22 cellular contexts compared by ENCODE assay signal in the genomic region with DNA sequence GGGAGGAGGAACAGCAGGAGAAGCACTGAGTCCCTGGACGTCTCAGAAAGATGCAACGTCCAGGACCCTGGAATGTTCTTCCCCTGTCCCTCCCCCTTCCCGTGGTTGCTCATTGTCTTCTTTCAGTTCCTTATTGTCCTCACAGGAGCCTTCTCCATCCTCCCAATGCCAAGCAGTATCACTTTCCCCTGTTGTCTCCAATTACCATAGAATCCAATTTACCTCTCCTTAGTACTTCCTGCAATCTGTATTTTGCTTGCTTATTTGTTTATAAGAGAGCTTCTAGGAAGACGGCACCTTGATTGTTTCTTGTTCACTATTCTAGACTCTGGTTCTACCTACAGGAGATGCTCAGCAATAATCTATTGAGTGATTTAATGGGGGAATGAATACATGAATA.
DNase-seq lines count a peak whose midpoint lies in the region; TF ChIP-seq lines count a peak whose summit lies in the region.
"Had no signal": no experiment of that assay in that cellular context is flagged by ENCODE, and none has a peak within 500 bp of the region (broad histone marks: within the 10 kb centered on the region; RNA-seq: fewer than 3 reads in every experiment).

No MANE protein-coding gene starts in this region.

- TF ChIP-seq POLR2A in breast epithelium (IDR thresholded peaks at IDR 0.05) = no peak

- no peak overlapping the region for H2AFZ ChIP-seq in neural progenitor cell (replicated peaks)

- POLR2A ChIA-PET in MCF 10A (lab: Yijun Ruan, JAX) = interaction anchor here (0.6 kb wide), 1 partner anchor 416 kb away, joined by 3 read pairs; no protein-coding TSS in a partner anchor

- H3K27ac ChIP-seq in breast epithelium (peak overlapping the region; percentile 41 to 72), cingulate gyrus (ENCODE audit: low read depth, low read length) (peak overlapping the region; percentile 95), neural progenitor cell (no peak overlapping the region)
- H3K27ac ChIP-seq: C4-2B, SJSA1 had no signal

- H3K4me3 ChIP-seq in breast epithelium (no peak overlapping the region), neural progenitor cell (no peak overlapping the region)
- H3K4me3 ChIP-seq: K562, MG63, SJSA1 had no signal

- H3K9ac ChIP-seq in neural progenitor cell = no peak overlapping the region

- H3K27me3 Mint-ChIP-seq in MCF 10A (ENCODE audit: insufficient read depth, unreplicated experiment) (no peaks in the 10 kb centered on the region), neural progenitor cell (ENCODE audit: insufficient read depth, low read depth) (peaks cover 6% of the 10 kb centered on the region)
- H3K27me3 Mint-ChIP-seq: B cell, T-cell had no signal

- H3K27ac Mint-ChIP-seq in MCF 10A (ENCODE audit: low read depth, unreplicated experiment) = no peak overlapping the region
- no peak overlapping the region for H3K27ac Mint-ChIP-seq in neural progenitor cell
- H3K27ac Mint-ChIP-seq: B cell; CD8-positive, alpha-beta T cell; T-cell had no signal

- DNase-seq in breast epithelium (ENCODE audit: low spot score in 2 of 2) = no peak
- DNase-seq in MCF 10A (ENCODE audit: unreplicated experiment) = no peak
- peak; percentile 6 for DNase-seq in neural progenitor cell (ENCODE audit: low spot score)
- DNase-seq in NCI-H2107 treated with DMSO at 0.1 percent for 48 hours (lab: John Stamatoyannopoulos, UW; ENCODE audit: unreplicated experiment) = no peak
- DNase-seq in LoVo (ENCODE audit: low spot score) = no peak
- DNase-seq in DMS153 (lab: John Stamatoyannopoulos, UW) = no peak
- DNase-seq: Caco-2; CD8-positive, alpha-beta T cell; Kasumi-1; MG63; NCI-H1694; NCI-H2029 treated with DMSO at 0.1 percent for 48 hours; NCI-H226; NCI-H524; Right ventricle myocardium superior; RPMI8226; T-cell had no signal

- H3K4me2 ChIP-seq in neural progenitor cell = peak overlapping the region; percentile 21

- H3K79me2 ChIP-seq in neural progenitor cell (ENCODE audit: low read depth) = no peaks in the 10 kb centered on the region

- CTCF ChIA-PET in MCF 10A (lab: Yijun Ruan, JAX) = interaction anchor here (1.2 kb wide), 1 partner anchor 43 kb away, joined by 5 read pairs; no protein-coding TSS in a partner anchor

- no peaks in the 10 kb centered on the region for H3K9me3 Mint-ChIP-seq in MCF 10A (ENCODE audit: unreplicated experiment)
- H3K9me3 Mint-ChIP-seq in neural progenitor cell = no peaks in the 10 kb centered on the region

- intact Hi-C loops in breast epithelium (cut with DNase I; ENCODE audit: low total_unique reads) (no loop called here), MCF 10A (cut with micrococcal nuclease) (no loop called here)

- peaks cover 6% of the 10 kb centered on the region for H3K36me3 Mint-ChIP-seq in MCF 10A (ENCODE audit: insufficient read depth, unreplicated experiment)
- no peaks in the 10 kb centered on the region for H3K36me3 Mint-ChIP-seq in neural progenitor cell
- H3K36me3 Mint-ChIP-seq: CD8-positive, alpha-beta T cell; T-cell had no signal

- H4K20me1 ChIP-seq in neural progenitor cell (ENCODE audit: low read depth) = no peaks in the 10 kb centered on the region

- TF ChIP-seq CTCF in breast epithelium (IDR thresholded peaks at IDR 0.05) (no peak), MCF 10A (IDR thresholded peaks at IDR 0.05; ENCODE audit: unreplicated experiment) (no peak), neural progenitor cell (IDR thresholded peaks at IDR 0.05) (no peak)

- H3K27me3 ChIP-seq in breast epithelium (no peaks in the 10 kb centered on the region), neural progenitor cell (no peaks in the 10 kb centered on the region)
- H3K27me3 ChIP-seq: MG63, SJSA1 had no signal

- BruUV-seq in MCF 10A (replicated peaks; lab: Mats Ljungman, UMichigan) = no TSS peak

- H3F3A ChIP-seq in neural progenitor cell (ENCODE audit: low read depth) = peaks cover 3% of the 10 kb centered on the region

- H3K36me3 ChIP-seq in breast epithelium (no peaks in the 10 kb centered on the region), neural progenitor cell (no peaks in the 10 kb centered on the region)
- H3K36me3 ChIP-seq: MG63, SJSA1 had no signal

- no peaks in the 10 kb centered on the region for H3K4me1 Mint-ChIP-seq in MCF 10A (ENCODE audit: insufficient read depth, unreplicated experiment)
- peaks cover 20% of the 10 kb centered on the region for H3K4me1 Mint-ChIP-seq in neural progenitor cell
- H3K4me1 Mint-ChIP-seq: B cell, T-cell had no signal

- H3K9me3 ChIP-seq in breast epithelium (no peaks in the 10 kb centered on the region), neural progenitor cell (ENCODE audit: low read depth) (no peaks in the 10 kb centered on the region)
- H3K9me3 ChIP-seq: Caco-2, MG63, SJSA1 had no signal

- H3K4me1 ChIP-seq in breast epithelium (peaks cover 0 to 11% of the 10 kb centered on the region in 2 donors), neural progenitor cell (peaks cover 32% of the 10 kb centered on the region)
- H3K4me1 ChIP-seq: Caco-2, SJSA1 had no signal

- no peak overlapping the region for H3K4me3 Mint-ChIP-seq in MCF 10A (ENCODE audit: unreplicated experiment)
- H3K4me3 Mint-ChIP-seq in neural progenitor cell = no peak overlapping the region
- H3K4me3 Mint-ChIP-seq: B cell; CD8-positive, alpha-beta T cell; T-cell had no signal
